11 cellular contexts compared by ENCODE assay signal in the genomic region with DNA sequence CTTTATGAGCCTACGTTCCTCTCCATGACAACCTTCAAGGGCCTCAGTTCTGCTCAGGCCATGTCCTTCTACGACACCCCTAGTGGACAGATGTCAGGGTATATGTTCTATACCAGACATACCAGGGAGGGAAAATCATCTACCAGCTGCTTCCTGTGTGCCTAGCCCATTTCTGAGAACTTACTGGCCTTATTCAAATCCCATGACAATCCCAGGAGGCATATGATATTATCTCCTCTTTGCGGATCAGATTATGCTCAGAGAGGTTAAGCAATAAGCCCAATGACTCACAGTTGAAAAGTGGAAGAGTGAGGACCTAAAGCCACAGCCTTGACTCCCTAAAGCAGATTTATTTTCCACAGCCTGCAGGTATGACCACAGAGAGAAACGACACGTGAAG.
DNase-seq lines count a peak whose midpoint lies in the region; ATAC-seq, FAIRE-seq and TF ChIP-seq lines count a peak whose summit lies in the region.
"Had no signal": no experiment of that assay in that cellular context is flagged by ENCODE, and none has a peak within 500 bp of the region (broad histone marks: within the 10 kb centered on the region; RNA-seq: fewer than 3 reads in every experiment).

No MANE protein-coding gene starts in this region.

- H3K27me3 ChIP-seq in smooth muscle cell (ENCODE audit: low read depth) (no peaks in the 10 kb centered on the region), prostate gland (replicated peaks; ENCODE audit: insufficient read depth) (no peaks in the 10 kb centered on the region)

- peaks cover 13% of the 10 kb centered on the region for H3K4me1 ChIP-seq in smooth muscle cell (ENCODE audit: low read depth)
- H3K4me1 ChIP-seq in prostate gland (replicated peaks), result no peaks in the 10 kb centered on the region

- no peak for TF ChIP-seq POLR2A in prostate gland (IDR thresholded peaks at IDR 0.05)

- H3K79me2 ChIP-seq in smooth muscle cell (ENCODE audit: low read depth), result peaks cover 23% of the 10 kb centered on the region

- in situ Hi-C loops in SK-MEL-5 (cut with HindIII; ENCODE audit: low pct_unique_long_range_greater_than_20kb, low sequenced_read_pairs), result no loop called here

- H4K20me1 ChIP-seq in smooth muscle cell (ENCODE audit: low read depth), result peaks cover 94% of the 10 kb centered on the region

- intact Hi-C loops in prostate gland (cut with DNase I), result loop anchor here (10.0 kb wide), 1 partner anchor 137 kb away; a partner anchor contains a TSS

- ATAC-seq in GM18520 (IDR thresholded peaks at IDR 0.05; ENCODE audit: unreplicated experiment) (no peak), GM18498 (IDR thresholded peaks at IDR 0.05; ENCODE audit: unreplicated experiment) (no peak)

- TF ChIP-seq CTCF in HFF-Myc (IDR thresholded peaks at IDR 0.05; ENCODE audit: low read depth, low read length, missing control alignments) (peak; percentile 32), fibroblast of villous mesenchyme (IDR thresholded peaks at IDR 0.05; ENCODE audit: insufficient read depth, low read depth, low read length) (peak; percentile 47), smooth muscle cell (IDR thresholded peaks at IDR 0.05; ENCODE audit: borderline replicate concordance, insufficient read depth, poor library complexity, severe bottlenecking) (peak; percentile 29), prostate gland (IDR thresholded peaks at IDR 0.05) (no peak)

- no peak overlapping the region for H3K9ac ChIP-seq in smooth muscle cell (ENCODE audit: low read depth)

- peak; percentile 54 for DNase-seq in HFF-Myc (ENCODE audit: extremely low read depth, low read depth)
- peak; percentile 81 for DNase-seq in SK-MEL-5 (ENCODE audit: low read depth, low spot score)
- DNase-seq in fibroblast of villous mesenchyme (ENCODE audit: low read depth), result peak; percentile 99
- no peak for DNase-seq in smooth muscle cell (lab: John Stamatoyannopoulos, UW; ENCODE audit: unreplicated experiment)
- no peak for DNase-seq in GM19239 (ENCODE audit: insufficient read length, low spot score)
- no peak for DNase-seq in prostate gland (ENCODE audit: low spot score)
- DNase-seq: activated CD4-positive, alpha-beta T cell treated with anti-CD3 and anti-CD28 coated beads, Interleukin-2, amount 50 U/mL, for 1 hour; cortex of kidney; NCI-H2081 treated with DMSO at 0.1 percent for 48 hours had no signal

- WGBS in smooth muscle cell (ENCODE audit: low lambda C conversion rate), result 16% methylated on average over 5 of the region's 5 CpGs
- 85% methylated on average over 5 of the region's 5 CpGs for WGBS in prostate gland

- no peaks in the 10 kb centered on the region for H3K9me3 ChIP-seq in smooth muscle cell (replicated peaks; ENCODE audit: low read depth)
- no peaks in the 10 kb centered on the region for H3K9me3 ChIP-seq in prostate gland

- no peak overlapping the region for H3K4me3 ChIP-seq in HFF-Myc (replicated peaks; ENCODE audit: low read depth, low read length)
- H3K4me3 ChIP-seq in fibroblast of villous mesenchyme (ENCODE audit: low read depth, low read length), result no peak overlapping the region
- H3K4me3 ChIP-seq in smooth muscle cell, result no peak overlapping the region
- no peak overlapping the region for H3K4me3 ChIP-seq in prostate gland

- H2AFZ ChIP-seq in smooth muscle cell (ENCODE audit: low read depth), result no peak overlapping the region

- peak overlapping the region; percentile 56 for H3K4me2 ChIP-seq in smooth muscle cell

- no peaks in the 10 kb centered on the region for H3K36me3 ChIP-seq in smooth muscle cell (ENCODE audit: low read depth)
- no peaks in the 10 kb centered on the region for H3K36me3 ChIP-seq in prostate gland

- no peak for FAIRE-seq in GM19239 (lab: Jason Lieb, UNC)

- H3K27ac ChIP-seq in smooth muscle cell (ENCODE audit: low read depth) (peak overlapping the region; percentile 75), prostate gland (no peak overlapping the region)

- H3F3A ChIP-seq in smooth muscle cell (ENCODE audit: low read depth), result peaks cover 9% of the 10 kb centered on the region

Comparison
In these comparisons a context has a peak if more than half of its experiments do, and no peak if none do; other contexts are left out.
1. DNase-seq: peak in HFF-Myc (single experiment), SK-MEL-5 (single experiment) and fibroblast of villous mesenchyme (single experiment); none in smooth muscle cell (single experiment), GM19239 (single experiment) and prostate gland (single experiment).
2. CTCF ChIP-seq: peak in HFF-Myc (single experiment), fibroblast of villous mesenchyme (single experiment) and smooth muscle cell (single experiment); none in prostate gland (0 of 4).